In the genomic region with DNA sequence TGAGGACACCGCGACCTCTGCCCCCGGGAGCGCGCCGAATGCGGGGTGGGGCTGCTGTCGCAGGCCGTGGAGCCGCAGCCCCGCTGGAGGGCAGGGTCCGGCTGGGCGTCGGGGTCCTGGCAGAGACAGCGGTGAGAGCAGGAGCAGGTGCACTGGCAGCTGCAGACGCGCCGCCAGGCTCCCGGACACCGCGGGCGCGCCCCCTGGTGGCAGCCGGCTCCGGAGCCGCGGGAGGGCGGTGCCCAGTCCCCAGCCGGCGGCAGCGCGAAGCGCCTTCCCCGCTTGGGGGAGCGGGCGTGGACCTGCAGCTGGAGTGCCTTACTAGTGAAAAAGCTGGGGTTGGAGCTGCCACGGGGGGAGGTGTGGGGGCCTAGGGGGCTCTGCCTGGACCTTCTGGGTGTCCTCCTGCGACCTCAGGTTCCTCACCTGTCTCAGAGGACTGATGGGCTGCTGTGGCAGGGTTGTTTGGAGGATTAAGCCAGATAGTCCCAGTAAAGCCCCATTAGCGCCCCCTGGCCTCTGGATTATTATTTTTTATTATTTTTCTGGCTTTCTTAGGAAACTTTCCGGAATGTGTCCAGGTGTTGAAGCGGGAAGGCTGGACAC, we compare ENCODE assay signal across 7 cellular contexts.
DNase-seq lines count a peak whose midpoint lies in the region; ATAC-seq, FAIRE-seq and TF ChIP-seq lines count a peak whose summit lies in the region.
"Not testable (repeated sequence)": the region's sequence is repeated elsewhere in the genome, so short reads cannot be mapped to it uniquely, and the experiment has no call there.

No MANE protein-coding gene starts in this region.

- H3K36me3 ChIP-seq in bronchial epithelial cell (ENCODE audit: control insufficient read depth, insufficient read depth, low read length); small intestine (ENCODE audit: control insufficient read depth in 2 of 2, insufficient read depth in 2 of 2, low read length in 2 of 2): not testable (repeated sequence)

- peak; percentile 8 for DNase-seq in NCI-H1694 (lab: John Stamatoyannopoulos, UW)
- peak; percentile 43 for DNase-seq in bronchial epithelial cell (ENCODE audit: low read depth)
- peak; percentile 83 for DNase-seq in iPS-NIHi11 (ENCODE audit: low spot score)
- DNase-seq in small intestine: peak; percentile 69

- not testable (repeated sequence) for TF ChIP-seq POLR2A in GM18505 (IDR thresholded peaks at IDR 0.05; ENCODE audit: borderline replicate concordance, extremely low read depth, insufficient read depth, insufficient read length)

- ATAC-seq in GM18505 (IDR thresholded peaks at IDR 0.05; ENCODE audit: unreplicated experiment) (peak; percentile 99), HG02870 (IDR thresholded peaks at IDR 0.05; ENCODE audit: unreplicated experiment) (peak; percentile 92)
- ATAC-seq in activated CD4-positive, CD25-positive, alpha-beta regulatory T cell treated with anti-CD3 and anti-CD28 coated beads, Interleukin-2, amount 50 U/mL, for 24 hours: peak; percentile 94 to 98

- H3K9me3 ChIP-seq in small intestine (ENCODE audit: control insufficient read depth, low read depth): not testable (repeated sequence)

- not testable (repeated sequence) for H3K27ac ChIP-seq in small intestine (ENCODE audit: low read depth in 1 of 2, low read length in 1 of 2)

- not testable (repeated sequence) for H3K4me1 ChIP-seq in small intestine (ENCODE audit: control insufficient read depth in 2 of 2, insufficient read depth in 1 of 2, low read depth in 1 of 2, low read length in 1 of 2)

- peak overlapping the region; percentile 49 for H3K4me3 ChIP-seq in bronchial epithelial cell (ENCODE audit: low read depth, low read length)
- peak overlapping the region in 1 of 2 donors; percentile 15 for H3K4me3 ChIP-seq in small intestine (ENCODE audit: low read depth in 1 of 2, low read length in 2 of 2)

- WGBS in small intestine, 3 donors: 0 to 1% (median 0%) methylated on average over 32 to 40 of the region's 41 CpGs

- TF ChIP-seq CTCF in bronchial epithelial cell (IDR thresholded peaks at IDR 0.05; ENCODE audit: insufficient read depth, low read length, severe bottlenecking): peak; percentile 54

- FAIRE-seq in bronchial epithelial cell (lab: Jason Lieb, UNC); small intestine (lab: Jason Lieb, UNC): not testable (repeated sequence)

- not testable (repeated sequence) for H3K27me3 ChIP-seq in bronchial epithelial cell (ENCODE audit: control insufficient read depth, insufficient read depth, low read length); small intestine (ENCODE audit: control insufficient read depth in 2 of 2, insufficient read depth in 2 of 2, low read length in 2 of 2)

Comparison
In these comparisons a context has a peak if more than half of its experiments do, and no peak if none do; other contexts are left out.
1. DNase-seq: peak in every context shown above with its lines; median percentile 83 in iPS-NIHi11; 69 in small intestine; 43 in bronchial epithelial cell; 8 in NCI-H1694.